1 cellular context compared by ENCODE assay signal in genomic region chr12:110200124-110200417, GRCh38.
TF ChIP-seq lines count a peak whose summit lies in the region.

No MANE protein-coding gene starts in this region.

TF ChIP-seq in HepG2, 621 proteins besides CTCF, POLR2A, EP300 and RAD21 (continued from another document):
- TF ChIP-seq ATF2 (CRISPR knock-in tag; IDR thresholded peaks at IDR 0.05) (0 out of 2 replicates have a peak, but pooled peaks have one; percentile 19), ZFP41 (CRISPR knock-in tag; IDR thresholded peaks at IDR 0.05; ENCODE audit: borderline replicate concordance) (no peak), NFIC (IDR thresholded peaks at IDR 0.05; ENCODE audit: low read length) (no peak), PHF21A (CRISPR knock-in tag; IDR thresholded peaks at IDR 0.05) (no peak), MYNN (CRISPR knock-in tag; IDR thresholded peaks at IDR 0.05; ENCODE audit: low read depth) (no peak), ZKSCAN1 (IDR thresholded peaks at IDR 0.05; ENCODE audit: low read length) (no peak), ZNF790 (CRISPR knock-in tag; IDR thresholded peaks at IDR 0.05; ENCODE audit: borderline replicate concordance) (no peak)
TF ChIP-seq in HepG2: peak in this region for 11.
